ENCODE assay signal across 19 cellular contexts in the genomic region with DNA sequence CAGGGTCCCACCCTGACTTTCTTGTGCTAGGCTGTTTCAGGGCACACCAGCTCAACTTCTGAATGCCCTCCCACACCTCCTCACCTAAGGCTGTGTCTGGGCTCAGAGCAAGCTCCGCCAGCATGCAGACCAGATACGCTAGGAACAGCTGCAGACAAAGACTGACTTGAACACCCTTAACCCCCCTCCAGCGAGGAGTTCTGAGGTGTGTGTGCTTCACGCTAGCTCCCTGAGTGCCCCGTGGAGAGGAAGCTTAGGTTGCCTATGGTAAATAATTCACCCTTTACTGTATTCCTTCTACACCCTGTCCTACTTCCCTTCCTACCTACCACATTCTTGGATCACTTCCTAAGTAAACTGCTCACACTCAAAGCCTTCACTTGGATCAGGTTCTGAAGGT.
"Had no signal": no experiment of that assay in that cellular context is flagged by ENCODE, and none has a peak within 500 bp of the region (broad histone marks: within the 10 kb centered on the region; RNA-seq: fewer than 3 reads in every experiment).

No MANE protein-coding gene starts in this region.

- H3K9me3 Mint-ChIP-seq: memory B cell had no signal

- H3K36me3 Mint-ChIP-seq: memory B cell; natural killer cell; stimulated activated naive B cell treated with anti-CD40 and anti-IgM and Interleukin-4, amounts not matched to agents 10 μg/mL and 1 μg/mL and 100 μg/mL, for 72 hours had no signal

- H3K27me3 Mint-ChIP-seq: memory B cell; stimulated activated naive B cell treated with anti-CD40 and anti-IgM and Interleukin-4, amounts not matched to agents 10 μg/mL and 1 μg/mL and 100 μg/mL, for 72 hours had no signal

- H3K4me3 Mint-ChIP-seq: memory B cell; natural killer cell; stimulated activated naive B cell treated with anti-CD40 and anti-IgM and Interleukin-4, amounts not matched to agents 10 μg/mL and 1 μg/mL and 100 μg/mL, for 72 hours had no signal

- H3K27ac ChIP-seq: skin epidermis had no signal

- H3K4me1 Mint-ChIP-seq: memory B cell; natural killer cell; stimulated activated naive B cell treated with anti-CD40 and anti-IgM and Interleukin-4, amounts not matched to agents 10 μg/mL and 1 μg/mL and 100 μg/mL, for 72 hours had no signal

- H3K27ac Mint-ChIP-seq: memory B cell; natural killer cell; stimulated activated naive B cell treated with anti-CD40 and anti-IgM and Interleukin-4, amounts not matched to agents 10 μg/mL and 1 μg/mL and 100 μg/mL, for 72 hours had no signal

- ATAC-seq: activated CD4-positive, CD25-positive, alpha-beta regulatory T cell treated with anti-CD3 and anti-CD28 coated beads, Interleukin-2, amount 50 U/mL, for 24 hours; natural killer cell; right cardiac atrium; stimulated activated naive B cell treated with anti-CD40 and anti-IgM and Interleukin-4, amounts not matched to agents 10 μg/mL and 1 μg/mL and 100 μg/mL, for 72 hours had no signal

- H3K4me3 ChIP-seq: skin epidermis had no signal

- DNase-seq: activated CD4-positive, alpha-beta T cell treated with anti-CD3 and anti-CD28 coated beads, Interleukin-2, amount 50 U/mL, for 1 hour; activated naive CD4-positive, alpha-beta T cell; aorta; cerebellar nuclear complex; effector CD8-positive, alpha-beta T cell; foreskin fibroblast; hippocampal formation; kidney glomerular epithelial cell; natural killer cell; occipital lobe; right cardiac atrium; stimulated activated CD4-positive, alpha-beta T cell treated with anti-CD3 and anti-CD28 coated beads, Interleukin-15, amount 100 ng/mL, for 24 hours; stimulated activated CD4-positive, alpha-beta T cell treated with anti-CD3 and anti-CD28 coated beads, Interleukin-4, amount 100 ng/mL, for 1 hour; stimulated activated naive B cell treated with anti-CD40 and anti-IgM and Interleukin-4, amounts not matched to agents 10 μg/mL and 1 μg/mL and 100 μg/mL, for 72 hours; T-helper 9 cell; trophoblast cell had no signal
